ENCODE assay signal across 1 cellular context in the genomic region with DNA sequence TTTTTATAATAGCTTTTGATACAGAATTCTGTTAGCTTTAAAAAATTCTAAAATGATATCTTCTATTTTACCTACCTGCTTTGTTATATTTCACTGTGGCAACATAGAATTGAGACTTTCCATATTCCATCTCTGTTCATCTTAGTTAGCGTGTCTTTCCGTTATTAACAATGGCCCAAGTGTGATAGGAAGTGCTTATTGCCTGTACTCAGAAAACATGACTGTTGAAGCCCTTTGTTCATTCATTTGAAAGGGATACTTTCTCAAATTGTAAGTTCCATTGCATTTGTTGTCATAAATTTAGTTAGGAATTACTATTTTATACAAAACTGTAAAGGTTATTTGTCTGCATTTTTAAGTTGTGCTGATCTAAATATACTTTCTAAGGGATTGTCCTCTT.
TF ChIP-seq lines count a peak whose summit lies in the region.

No MANE protein-coding gene starts in this region.

TF ChIP-seq in IMR-90, 13 proteins besides CTCF, POLR2A, EP300 and RAD21 (continued from another document):
- no peak for TF ChIP-seq ELK1 (IDR thresholded peaks at IDR 0.05; ENCODE audit: borderline replicate concordance, low read depth, low read length)
- no peak for TF ChIP-seq FOS (IDR thresholded peaks at IDR 0.05; ENCODE audit: low read depth, low read length)
- no peak for TF ChIP-seq SMC3 (IDR thresholded peaks at IDR 0.05; ENCODE audit: low read depth, low read length)
- TF ChIP-seq MAZ (IDR thresholded peaks at IDR 0.05; ENCODE audit: borderline replicate concordance, low read depth, low read length): no peak
TF ChIP-seq in IMR-90: peak in this region for 0.
